Comparison of ENCODE assay signal across 8 cellular contexts in the genomic region with DNA sequence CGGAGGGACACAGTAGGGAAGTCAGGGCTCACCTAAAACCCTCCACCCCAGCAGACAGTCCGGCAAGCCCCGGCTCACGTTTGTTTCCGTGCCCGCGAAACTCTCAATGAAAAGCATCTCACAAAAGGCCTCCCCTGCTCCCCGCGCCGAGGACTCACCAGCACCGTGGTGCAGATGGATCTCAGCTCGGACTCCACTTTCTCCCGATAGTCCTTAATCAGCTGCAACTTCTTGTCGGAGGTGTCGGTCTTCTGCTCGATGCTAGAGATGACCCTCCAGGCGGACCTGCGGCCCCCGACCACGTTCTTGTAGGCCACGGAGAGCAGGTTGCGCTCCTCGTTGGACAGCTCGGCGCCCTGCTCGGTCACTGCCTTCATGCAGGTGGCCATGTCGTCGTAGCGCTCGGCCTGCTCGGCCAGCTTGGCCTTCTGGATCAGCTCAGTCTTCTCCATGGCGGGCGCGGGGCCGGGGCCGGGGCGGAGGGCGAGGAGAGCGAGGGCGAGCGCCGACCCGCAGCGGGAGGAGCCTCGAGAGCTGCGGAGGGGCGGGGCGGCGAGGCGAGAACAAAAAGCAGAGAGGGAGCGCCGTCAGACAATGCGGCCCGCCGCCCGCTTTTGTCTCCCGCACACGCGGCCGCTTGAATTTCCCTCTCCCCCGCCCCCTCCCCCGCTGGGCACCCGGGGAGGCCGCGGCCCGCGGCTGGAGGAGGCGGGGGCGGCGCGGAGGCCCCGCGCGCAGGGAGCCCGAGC. TPM values are rescaled to one million over a fixed set of nuclear protein-coding genes. Genes with fewer than 3 reads are reported as not detected.
DNase-seq lines count a peak whose midpoint lies in the region; ATAC-seq and TF ChIP-seq lines count a peak whose summit lies in the region.

No MANE protein-coding gene starts in this region.

- peak overlapping the region; percentile 92 for H3K27ac ChIP-seq in C4-2B
- H3K27ac ChIP-seq in endodermal cell (ENCODE audit: low read depth, low read length): peak overlapping the region; percentile 99

- peak overlapping the region; percentile 99 for H3K4me3 Mint-ChIP-seq in endodermal cell

- H3K4me1 ChIP-seq in endodermal cell (ENCODE audit: control insufficient read depth, insufficient read depth, low read length) (peaks cover 9% of the 10 kb centered on the region), mononuclear cell (ENCODE audit: insufficient read depth, low read length) (peaks cover 33% of the 10 kb centered on the region)

- H3K27me3 Mint-ChIP-seq in endodermal cell (ENCODE audit: insufficient read depth): peaks cover 4% of the 10 kb centered on the region

- H3K36me3 ChIP-seq in endodermal cell (ENCODE audit: control insufficient read depth, insufficient read depth, low read length): peaks cover 43% of the 10 kb centered on the region

- H3K4me3 ChIP-seq in endodermal cell (ENCODE audit: low read length): peak overlapping the region; percentile 98
- H3K4me3 ChIP-seq in mononuclear cell (ENCODE audit: low read length): peak overlapping the region; percentile 78

- peaks cover 47% of the 10 kb centered on the region for H3K36me3 Mint-ChIP-seq in endodermal cell (ENCODE audit: low read depth)

- H3K4me1 Mint-ChIP-seq in endodermal cell: peaks cover 42% of the 10 kb centered on the region

- H3K27me3 ChIP-seq in endodermal cell (ENCODE audit: control insufficient read depth, insufficient read depth, low read length, poor library complexity, severe bottlenecking) (no peaks in the 10 kb centered on the region), mononuclear cell (ENCODE audit: insufficient read depth, low read length) (no peaks in the 10 kb centered on the region)

- H3K9me3 Mint-ChIP-seq in endodermal cell: no peaks in the 10 kb centered on the region

- TF ChIP-seq CTCF in C4-2B (conservative IDR thresholded peaks at IDR 0.05): no peak
- no peak for TF ChIP-seq CTCF in endodermal cell (conservative IDR thresholded peaks at IDR 0.05)

- peak overlapping the region; percentile 97 for H3K27ac Mint-ChIP-seq in endodermal cell

- DNase-seq in NOMO-1 (lab: John Stamatoyannopoulos, UW; ENCODE audit: unreplicated experiment in 2 of 2): peak; percentile 59 to 64
- DNase-seq in activated CD8-positive, alpha-beta memory T cell treated with anti-CD3 and anti-CD28 coated beads, Interleukin-2, amount 50 U/mL, for 24 hours (ENCODE audit: extremely low read depth): peak; percentile 35
- DNase-seq in endodermal cell: peak; percentile 92
- DNase-seq in stimulated activated CD8-positive, alpha-beta memory T cell treated with anti-CD3 and anti-CD28 coated beads, Interleukin-2, amount 100 ng/mL, for 48 hours (ENCODE audit: low read depth in 2 of 2): peak; percentile 65

- H3K9ac ChIP-seq in endodermal cell (ENCODE audit: extremely low read depth, low read length, poor library complexity, severe bottlenecking): peak overlapping the region; percentile 93

- WGBS in endodermal cell (ENCODE audit: insufficient coverage in 1 of 2, insufficient read length in 1 of 2), 2 experiments: 0% methylated on average over 25 to 75 of the region's 75 CpGs

- H3K9me3 ChIP-seq in endodermal cell (ENCODE audit: control insufficient read depth, low read length): no peaks in the 10 kb centered on the region
- H3K9me3 ChIP-seq in mononuclear cell (ENCODE audit: low read depth, low read length): no peaks in the 10 kb centered on the region

- peak; percentile 47 for ATAC-seq in GM19452 (IDR thresholded peaks at IDR 0.05; ENCODE audit: unreplicated experiment)
- ATAC-seq in HG03558 (IDR thresholded peaks at IDR 0.05; ENCODE audit: extremely low read depth, unreplicated experiment): peak; percentile 20

RNA-seq across cellular contexts. Expression of a gene that starts 0.6 kb away (rescaled TPM):
- total RNA-seq in endodermal cell (100 to 1,000 TPM; 357 to 374 TPM), mononuclear cell (144 TPM)
- polyA plus RNA-seq in endodermal cell (2013, experiment 1 of 2): 600 TPM
- 600 TPM for polyA plus RNA-seq in endodermal cell (2013, experiment 2 of 2)

Comparison
In these comparisons a context has a peak if more than half of its experiments do, and no peak if none do; other contexts are left out.
1. Peak in every context shown above with its lines: DNase-seq, ATAC-seq, H3K4me3 ChIP-seq and H3K27ac ChIP-seq.
2. DNase-seq: peak in every context shown above with its lines; median percentile 92 in endodermal cell; 65 in stimulated activated CD8-positive, alpha-beta memory T cell treated with anti-CD3 and anti-CD28 coated beads, Interleukin-2, amount 100 ng/mL, for 48 hours; 62 in NOMO-1; 35 in activated CD8-positive, alpha-beta memory T cell treated with anti-CD3 and anti-CD28 coated beads, Interleukin-2, amount 50 U/mL, for 24 hours.